ENCODE assay signal across 23 cellular contexts in genomic region chr5:9829621-9830020, GRCh38.
"Had no signal": no experiment of that assay in that cellular context is flagged by ENCODE, and none has a peak within 500 bp of the region (broad histone marks: within the 10 kb centered on the region; RNA-seq: fewer than 3 reads in every experiment).

No MANE protein-coding gene starts in this region.

- H3K27me3 Mint-ChIP-seq: activated CD4-positive, alpha-beta memory T cell treated with anti-CD3 and anti-CD28 coated beads, Interleukin-2, amount 10 ng/mL, durations not matched to agents 7 days and 5 days; activated CD8-positive, alpha-beta memory T cell treated with anti-CD3 and anti-CD28 coated beads, Interleukin-2, amount 10 ng/mL, durations not matched to agents 7 days and 5 days; activated naive CD8-positive, alpha-beta T cell treated with anti-CD3 and anti-CD28 coated beads, Interleukin-2, amount 10 ng/mL, durations not matched to agents 7 days and 5 days; brain had no signal

- H3K79me2 ChIP-seq: hepatocyte had no signal

- H2AFZ ChIP-seq: hepatocyte had no signal

- H3K27ac Mint-ChIP-seq: activated CD4-positive, alpha-beta memory T cell treated with anti-CD3 and anti-CD28 coated beads, Interleukin-2, amount 10 ng/mL, durations not matched to agents 7 days and 5 days; activated CD8-positive, alpha-beta memory T cell treated with anti-CD3 and anti-CD28 coated beads, Interleukin-2, amount 10 ng/mL, durations not matched to agents 7 days and 5 days; activated naive CD8-positive, alpha-beta T cell treated with anti-CD3 and anti-CD28 coated beads, Interleukin-2, amount 10 ng/mL, durations not matched to agents 7 days and 5 days; activated T-helper 17 cell treated with anti-CD3 and anti-CD28 coated beads, Interleukin-2, amount 50 U/mL, for 72 hours; brain; stimulated activated naive B cell treated with anti-CD40 and anti-IgM and Interleukin-4, amounts not matched to agents 10 μg/mL and 1 μg/mL and 100 μg/mL, for 72 hours had no signal

- H3K4me3 ChIP-seq: dorsolateral prefrontal cortex, hepatocyte, left ventricle myocardium inferior, thyroid gland had no signal

- H3K36me3 ChIP-seq: left ventricle myocardium inferior, thyroid gland had no signal

- H3K4me3 Mint-ChIP-seq: activated CD4-positive, alpha-beta memory T cell treated with anti-CD3 and anti-CD28 coated beads, Interleukin-2, amount 10 ng/mL, durations not matched to agents 7 days and 5 days; activated CD8-positive, alpha-beta memory T cell treated with anti-CD3 and anti-CD28 coated beads, Interleukin-2, amount 10 ng/mL, durations not matched to agents 7 days and 5 days; activated naive CD8-positive, alpha-beta T cell treated with anti-CD3 and anti-CD28 coated beads, Interleukin-2, amount 10 ng/mL, durations not matched to agents 7 days and 5 days; activated T-helper 17 cell treated with anti-CD3 and anti-CD28 coated beads, Interleukin-2, amount 50 U/mL, for 72 hours; brain; neural crest cell; stimulated activated naive B cell treated with anti-CD40 and anti-IgM and Interleukin-4, amounts not matched to agents 10 μg/mL and 1 μg/mL and 100 μg/mL, for 72 hours had no signal

- H3K9me3 ChIP-seq: left ventricle myocardium inferior, thyroid gland had no signal

- H3K4me1 Mint-ChIP-seq: activated CD4-positive, alpha-beta memory T cell treated with anti-CD3 and anti-CD28 coated beads, Interleukin-2, amount 10 ng/mL, durations not matched to agents 7 days and 5 days; activated CD8-positive, alpha-beta memory T cell treated with anti-CD3 and anti-CD28 coated beads, Interleukin-2, amount 10 ng/mL, durations not matched to agents 7 days and 5 days; activated naive CD8-positive, alpha-beta T cell treated with anti-CD3 and anti-CD28 coated beads, Interleukin-2, amount 10 ng/mL, durations not matched to agents 7 days and 5 days; activated T-helper 17 cell treated with anti-CD3 and anti-CD28 coated beads, Interleukin-2, amount 50 U/mL, for 72 hours; stimulated activated naive B cell treated with anti-CD40 and anti-IgM and Interleukin-4, amounts not matched to agents 10 μg/mL and 1 μg/mL and 100 μg/mL, for 72 hours had no signal

- FAIRE-seq: colon, TTC549, urothelium cell line had no signal

- DNase-seq: activated CD4-positive, alpha-beta memory T cell treated with anti-CD3 and anti-CD28 coated beads, Interleukin-2, amount 10 ng/mL, durations not matched to agents 7 days and 5 days; activated CD4-positive, alpha-beta T cell treated with anti-CD3 and anti-CD28 coated beads for 48 hours; activated CD4-positive, CD25-positive, alpha-beta regulatory T cell; activated CD8-positive, alpha-beta memory T cell treated with anti-CD3 and anti-CD28 coated beads, Interleukin-2, amount 10 ng/mL, durations not matched to agents 7 days and 5 days; activated naive CD4-positive, alpha-beta T cell treated with Interleukin-2 at 50 U/mL for 16 hours; activated naive CD8-positive, alpha-beta T cell treated with anti-CD3 and anti-CD28 coated beads, Interleukin-2, amount 10 ng/mL, durations not matched to agents 7 days and 5 days; activated T-cell treated with anti-CD3 and anti-CD28 coated beads, Interleukin-2, amount 50 U/mL, for 1 hour; central memory CD4-positive, alpha-beta T cell; dorsolateral prefrontal cortex; foreskin fibroblast; left ventricle myocardium inferior; retina; stimulated activated naive B cell treated with anti-CD40 and anti-IgM and Interleukin-4, amounts not matched to agents 10 μg/mL and 1 μg/mL and 100 μg/mL, for 72 hours; T-helper 2 cell; thyroid gland had no signal

- H3K36me3 Mint-ChIP-seq: activated CD8-positive, alpha-beta memory T cell treated with anti-CD3 and anti-CD28 coated beads, Interleukin-2, amount 10 ng/mL, durations not matched to agents 7 days and 5 days; activated naive CD8-positive, alpha-beta T cell treated with anti-CD3 and anti-CD28 coated beads, Interleukin-2, amount 10 ng/mL, durations not matched to agents 7 days and 5 days; brain; stimulated activated naive B cell treated with anti-CD40 and anti-IgM and Interleukin-4, amounts not matched to agents 10 μg/mL and 1 μg/mL and 100 μg/mL, for 72 hours had no signal

- H3K4me2 ChIP-seq: hepatocyte had no signal

- H3K9me3 Mint-ChIP-seq: activated naive CD8-positive, alpha-beta T cell treated with anti-CD3 and anti-CD28 coated beads, Interleukin-2, amount 10 ng/mL, durations not matched to agents 7 days and 5 days; brain; neural crest cell; stimulated activated naive B cell treated with anti-CD40 and anti-IgM and Interleukin-4, amounts not matched to agents 10 μg/mL and 1 μg/mL and 100 μg/mL, for 72 hours had no signal

- H3K4me1 ChIP-seq: left ventricle myocardium inferior, thyroid gland had no signal

- H3K27ac ChIP-seq: dorsolateral prefrontal cortex, epithelial cell of prostate, hepatocyte, left ventricle myocardium inferior, thyroid gland had no signal

- ATAC-seq: activated CD8-positive, alpha-beta memory T cell treated with anti-CD3 and anti-CD28 coated beads, Interleukin-2, amount 10 ng/mL, durations not matched to agents 7 days and 5 days; activated T-helper 17 cell treated with anti-CD3 and anti-CD28 coated beads, Interleukin-2, amount 50 U/mL, for 72 hours; stimulated activated naive B cell treated with anti-CD40 and anti-IgM and Interleukin-4, amounts not matched to agents 10 μg/mL and 1 μg/mL and 100 μg/mL, for 72 hours had no signal

- H3K27me3 ChIP-seq: thyroid gland had no signal
